27 cellular contexts compared by ENCODE assay signal in genomic region chr9:77521091-77521490, GRCh38.
DNase-seq lines count a peak whose midpoint lies in the region; ATAC-seq, FAIRE-seq and TF ChIP-seq lines count a peak whose summit lies in the region.
"Had no signal": no experiment of that assay in that cellular context is flagged by ENCODE, and none has a peak within 500 bp of the region (broad histone marks: within the 10 kb centered on the region; RNA-seq: fewer than 3 reads in every experiment).

No MANE protein-coding gene starts in this region.

- H3K4me3 ChIP-seq in sigmoid colon = no peak overlapping the region
- H3K4me3 ChIP-seq: suprapubic skin had no signal

- H3K27me3 ChIP-seq in sigmoid colon = no peaks in the 10 kb centered on the region
- H3K27me3 ChIP-seq: suprapubic skin had no signal

- no peak for FAIRE-seq in GM19239 (lab: Jason Lieb, UNC)
- FAIRE-seq: D721Med, endothelial cell of umbilical vein, keratinocyte had no signal

- TF ChIP-seq POLR2A in sigmoid colon (IDR thresholded peaks at IDR 0.05) = no peak

- peak in 48 of 58 donors; percentile 8 to 81 (median 38) for DNase-seq in anterior cingulate cortex (lab: John Stamatoyannopoulos, UW)
- DNase-seq in foreskin melanocyte = peak; percentile 31
- no peak for DNase-seq in left lobe of liver (ENCODE audit: low spot score)
- DNase-seq in sigmoid colon = peak; percentile 74
- no peak for DNase-seq in HUDEP-2 (lab: John Stamatoyannopoulos, UW; ENCODE audit: unreplicated experiment in 76 of 76)
- DNase-seq in GM19239 (ENCODE audit: insufficient read length, low spot score) = no peak
- DNase-seq: activated CD4-positive, alpha-beta memory T cell treated with anti-CD3 and anti-CD28 coated beads, Interleukin-2, amount 10 ng/mL, durations not matched to agents 7 days and 5 days; activated effector memory CD4-positive, alpha-beta T cell treated with anti-CD3 and anti-CD28 coated beads, Interleukin-2, amount 50 U/mL, for 16 hours; activated naive CD8-positive, alpha-beta T cell treated with anti-CD3 and anti-CD28 coated beads, Interleukin-2, amount 50 U/mL, for 24 hours; activated T-cell treated with anti-CD3 and anti-CD28 coated beads for 4 hours; EL; KBM-7; mesendoderm; MM.1S; naive thymus-derived CD8-positive, alpha-beta T cell; NCI-H146; NCI-H748 treated with DMSO at 0.1 percent for 48 hours; SHP77 had no signal

- peaks cover 0 to 30% (median 13%) of the 10 kb centered on the region in 4 donors for H3K4me1 ChIP-seq in sigmoid colon
- H3K4me1 ChIP-seq: parathyroid adenoma, suprapubic skin had no signal

- 20 to 57% methylated on average over 3 of the region's 3 CpGs for WGBS in sigmoid colon, 2 donors

- no peak for TF ChIP-seq CTCF in sigmoid colon (IDR thresholded peaks at IDR 0.05)

- no peak for TF ChIP-seq EP300 in sigmoid colon (IDR thresholded peaks at IDR 0.05)

- H3K9me3 ChIP-seq in sigmoid colon = no peaks in the 10 kb centered on the region
- H3K9me3 ChIP-seq: suprapubic skin had no signal

- intact Hi-C loops in sigmoid colon (cut with DNase I) = no loop called here

- peak overlapping the region in 1 of 4 donors; percentile 28 for H3K27ac ChIP-seq in sigmoid colon
- H3K27ac ChIP-seq: C4-2B, parathyroid adenoma, suprapubic skin had no signal

- peak; percentile 62 for ATAC-seq in left lobe of liver
- no peak for ATAC-seq in HG02840 (IDR thresholded peaks at IDR 0.05; ENCODE audit: low FRiP score, unreplicated experiment)
- ATAC-seq in HG03135 (IDR thresholded peaks at IDR 0.05; ENCODE audit: unreplicated experiment) = no peak
- ATAC-seq: activated naive CD8-positive, alpha-beta T cell treated with anti-CD3 and anti-CD28 coated beads, Interleukin-2, amount 50 U/mL, for 24 hours; HCT116; naive thymus-derived CD8-positive, alpha-beta T cell had no signal

- H3K36me3 ChIP-seq in sigmoid colon = no peaks in the 10 kb centered on the region
- H3K36me3 ChIP-seq: suprapubic skin had no signal

Comparison
In these comparisons a context has a peak if more than half of its experiments do, and no peak if none do; other contexts are left out.
1. DNase-seq: peak in anterior cingulate cortex (48 of 58), foreskin melanocyte (single experiment) and sigmoid colon (single experiment); none in left lobe of liver (single experiment), HUDEP-2 (0 of 76) and GM19239 (single experiment).